In the genomic region with DNA sequence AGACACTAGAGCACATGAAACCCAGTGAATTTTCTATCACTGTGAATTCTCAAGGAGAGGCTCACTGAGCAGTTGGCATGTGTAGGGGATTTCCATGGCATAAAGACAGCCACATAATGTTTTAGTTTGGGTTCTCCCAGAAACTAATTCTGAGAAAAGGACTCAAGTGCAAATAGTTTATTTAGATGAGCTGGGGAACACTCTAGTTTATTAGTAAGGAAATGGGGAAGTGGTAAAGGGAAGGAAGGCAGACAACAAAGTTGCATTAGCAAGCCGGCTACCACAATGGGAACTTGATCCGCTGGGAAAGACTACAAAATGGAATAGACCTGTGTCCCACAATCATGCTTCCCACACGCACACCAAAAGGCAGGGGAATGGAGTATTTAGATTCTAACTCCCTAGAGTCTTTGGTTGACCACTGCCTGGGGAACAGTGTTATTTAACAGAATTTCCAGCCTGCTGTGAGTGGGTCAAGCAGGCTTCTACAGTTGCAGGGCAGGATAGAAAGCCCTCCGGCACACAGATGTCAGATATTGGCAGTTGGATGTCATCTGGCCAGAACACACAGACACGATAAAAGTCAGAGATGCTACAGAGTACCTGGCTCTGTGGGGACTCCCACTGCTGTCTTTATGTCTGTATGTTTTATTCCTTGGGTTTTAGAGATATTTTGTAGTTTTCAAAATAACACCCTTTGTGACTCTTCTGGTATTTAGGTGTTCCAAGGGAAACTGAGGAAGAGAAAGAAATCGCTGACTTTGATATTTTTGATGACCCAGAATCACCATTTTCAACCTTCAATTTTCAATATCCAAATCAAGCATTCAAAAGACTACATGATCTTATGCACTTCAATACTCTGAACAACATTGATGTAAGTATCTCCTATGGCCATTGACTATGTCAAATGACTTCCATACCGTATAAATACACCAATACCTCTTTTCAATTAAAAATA, we compare ENCODE assay signal across 14 cellular contexts.
A peak's percentile ranks its signal among the peaks of the same experiment; 100 is the strongest.
DNase-seq lines count a peak whose midpoint lies in the region; ATAC-seq and TF ChIP-seq lines count a peak whose summit lies in the region.
"Had no signal": no experiment of that assay in that cellular context is flagged by ENCODE, and none has a peak within 500 bp of the region (broad histone marks: within the 10 kb centered on the region; RNA-seq: fewer than 3 reads in every experiment).

No MANE protein-coding gene starts in this region.

- H3K4me2 ChIP-seq in SK-N-SH (no peak overlapping the region), mesenchymal stem cell (ENCODE audit: low read length, poor library complexity, severe bottlenecking) (no peak overlapping the region)

- no peak overlapping the region for H2BK15ac ChIP-seq in mesenchymal stem cell (ENCODE audit: low read depth, poor library complexity, severe bottlenecking)

- no peak overlapping the region for H3K18ac ChIP-seq in mesenchymal stem cell (ENCODE audit: low read depth in 1 of 2, low read length in 2 of 2)

- H4K20me1 ChIP-seq in SK-N-SH (ENCODE audit: insufficient read depth): no peaks in the 10 kb centered on the region

- H3K27me3 ChIP-seq in SK-N-SH (ENCODE audit: insufficient read depth): no peaks in the 10 kb centered on the region
- no peaks in the 10 kb centered on the region for H3K27me3 ChIP-seq in upper lobe of right lung
- H3K27me3 ChIP-seq in mesenchymal stem cell (ENCODE audit: control insufficient read depth in 1 of 2, insufficient read depth in 1 of 2, low read length in 2 of 2): no peaks in the 10 kb centered on the region
- H3K27me3 ChIP-seq: testis had no signal

- H4K8ac ChIP-seq in mesenchymal stem cell (ENCODE audit: low read length): no peak overlapping the region

- H2AFZ ChIP-seq in SK-N-SH (ENCODE audit: low read depth): no peak overlapping the region
- H2AFZ ChIP-seq in mesenchymal stem cell (ENCODE audit: low read depth, low read length): no peak overlapping the region

- H2BK12ac ChIP-seq in mesenchymal stem cell (ENCODE audit: low read length in 2 of 2): no peak overlapping the region

- H4K91ac ChIP-seq in mesenchymal stem cell (ENCODE audit: low read length): no peak overlapping the region

- H3K36me3 ChIP-seq in SK-N-SH (replicated peaks in 1 of 2; ENCODE audit: control insufficient read depth in 1 of 2, insufficient read depth in 2 of 2, low read length in 1 of 2) (no peaks in the 10 kb centered on the region), upper lobe of right lung (peaks cover 5% of the 10 kb centered on the region), mesenchymal stem cell (ENCODE audit: control insufficient read depth in 1 of 2, insufficient read depth in 2 of 2, low read depth in 1 of 2, low read length in 2 of 2) (no peaks in the 10 kb centered on the region)

- ATAC-seq in SK-N-SH treated with all-trans-retinoic acid at 6 μM for 48 hours (no peak), upper lobe of right lung (peak; percentile 85)
- ATAC-seq: activated T-cell treated with anti-CD3 and anti-CD28 coated beads, Interleukin-2, amount 50 U/mL, for 4 hours had no signal

- H2BK5ac ChIP-seq in mesenchymal stem cell (ENCODE audit: low read depth, low read length, poor library complexity, severe bottlenecking): no peak overlapping the region

- H3K23ac ChIP-seq in mesenchymal stem cell (ENCODE audit: low read length in 2 of 2): no peak overlapping the region

- TF ChIP-seq CTCF in SK-N-SH (IDR thresholded peaks at IDR 0.05) (no peak), upper lobe of right lung (IDR thresholded peaks at IDR 0.05) (no peak)

- no peak overlapping the region for H3K14ac ChIP-seq in mesenchymal stem cell (ENCODE audit: low read length in 2 of 2)

- POLR2A ChIA-PET in SK-N-SH (lab: Yijun Ruan, JAX): no interaction called here

- H3K27ac ChIP-seq in SK-N-SH (ENCODE audit: low read depth in 2 of 2, low read length in 1 of 2) (peak overlapping the region in 1 of 2 experiments; percentile 15; a peak in 1 of 4 replicates), upper lobe of right lung (no peak overlapping the region), mesenchymal stem cell (ENCODE audit: low read length, poor library complexity, severe bottlenecking) (no peak overlapping the region)
- H3K27ac ChIP-seq: 22Rv1, SK-N-MC, testis had no signal

- H3K4me1 ChIP-seq in SK-N-SH (ENCODE audit: control insufficient read depth in 1 of 2, insufficient read depth in 2 of 2, low read depth in 1 of 2, low read length in 1 of 2) (peaks cover 16 to 23% of the 10 kb centered on the region in 2 experiments; a peak in 3 of 4 replicates), upper lobe of right lung (peaks cover 16% of the 10 kb centered on the region), mesenchymal stem cell (ENCODE audit: control insufficient read depth, insufficient read depth, low read depth, low read length) (no peaks in the 10 kb centered on the region)

- no peak overlapping the region for H3K4ac ChIP-seq in mesenchymal stem cell (ENCODE audit: low read depth in 1 of 2, low read length in 2 of 2)

- H3F3A ChIP-seq in SK-N-SH (replicated peaks; ENCODE audit: insufficient read depth): peaks cover 8% of the 10 kb centered on the region

- no peaks in the 10 kb centered on the region for H3K79me2 ChIP-seq in SK-N-SH (ENCODE audit: insufficient read depth)

- H3K9me3 ChIP-seq in SK-N-SH (no peaks in the 10 kb centered on the region), upper lobe of right lung (no peaks in the 10 kb centered on the region), mesenchymal stem cell (ENCODE audit: control insufficient read depth, low read length) (no peaks in the 10 kb centered on the region)
- H3K9me3 ChIP-seq: testis had no signal

- TF ChIP-seq EP300 in SK-N-SH (IDR thresholded peaks at IDR 0.05; ENCODE audit: borderline replicate concordance in 1 of 2, low read depth in 1 of 2, low read length in 1 of 2): no peak

- intact Hi-C loops in upper lobe of right lung (cut with DNase I): no loop called here

- WGBS in SK-N-SH (ENCODE audit: low lambda C conversion rate): 81% methylated on average over 7 of the region's 7 CpGs
- WGBS in mesenchymal stem cell: 84% methylated on average over 6 of the region's 7 CpGs

- H3K4me3 ChIP-seq in SK-N-SH (ENCODE audit: low read depth in 2 of 2, low read length in 1 of 2) (no peak overlapping the region), upper lobe of right lung (no peak overlapping the region), mesenchymal stem cell (ENCODE audit: insufficient read depth in 1 of 2, low read depth in 1 of 2, low read length in 2 of 2) (no peak overlapping the region)
- H3K4me3 ChIP-seq: SK-N-MC, testis had no signal

- CTCF ChIA-PET in SK-N-SH (lab: Yijun Ruan, JAX): interaction anchor here (0.6 kb wide), 1 partner anchor 59 kb away, joined by 3 read pairs; no protein-coding TSS in a partner anchor

- no peaks in the 10 kb centered on the region for H3K9me2 ChIP-seq in SK-N-SH

- TF ChIP-seq RAD21 in SK-N-SH (IDR thresholded peaks at IDR 0.05; ENCODE audit: low read length): no peak

- DNase-seq in SK-N-SH (peak; percentile 4), OCI-M1 (lab: John Stamatoyannopoulos, UW) (peak; percentile 63), globus pallidus (ENCODE audit: low spot score) (peak; percentile 26), upper lobe of right lung (no peak), SHP77 treated with DMSO at 0.1 percent for 48 hours (lab: John Stamatoyannopoulos, UW) (no peak), mesenchymal stem cell (no peak)
- no peak for DNase-seq in activated CD8-positive, alpha-beta memory T cell treated with anti-CD3 and anti-CD28 coated beads for 24 hours
- DNase-seq: activated T-cell treated with anti-CD3 and anti-CD28 coated beads, Interleukin-2, amount 50 U/mL, for 4 hours; NCI-H2029 treated with DMSO at 0.1 percent for 48 hours; stimulated activated CD4-positive, alpha-beta T cell treated with anti-CD3 and anti-CD28 coated beads, Interleukin-12 subunit alpha, Interleukin-12 subunit beta, amount 100 ng/mL, for 4 hours; testis had no signal

- no peak overlapping the region for H3K9ac ChIP-seq in SK-N-SH
- no peak overlapping the region for H3K9ac ChIP-seq in mesenchymal stem cell (ENCODE audit: low read length)

- no peak overlapping the region for H2BK120ac ChIP-seq in mesenchymal stem cell (ENCODE audit: low read depth, low read length)

- no peaks in the 10 kb centered on the region for H3K79me1 ChIP-seq in mesenchymal stem cell (replicated peaks; ENCODE audit: low read length, poor library complexity, severe bottlenecking)

- H2AK5ac ChIP-seq in mesenchymal stem cell (ENCODE audit: low read length, severe bottlenecking): no peak overlapping the region

TF ChIP-seq in SK-N-SH, 30 proteins besides CTCF, POLR2A, EP300 and RAD21 (continues in another document):
- no peak for TF ChIP-seq FOSL2 (IDR thresholded peaks at IDR 0.05; ENCODE audit: borderline replicate concordance, low read depth)
- TF ChIP-seq, protein P1, sequence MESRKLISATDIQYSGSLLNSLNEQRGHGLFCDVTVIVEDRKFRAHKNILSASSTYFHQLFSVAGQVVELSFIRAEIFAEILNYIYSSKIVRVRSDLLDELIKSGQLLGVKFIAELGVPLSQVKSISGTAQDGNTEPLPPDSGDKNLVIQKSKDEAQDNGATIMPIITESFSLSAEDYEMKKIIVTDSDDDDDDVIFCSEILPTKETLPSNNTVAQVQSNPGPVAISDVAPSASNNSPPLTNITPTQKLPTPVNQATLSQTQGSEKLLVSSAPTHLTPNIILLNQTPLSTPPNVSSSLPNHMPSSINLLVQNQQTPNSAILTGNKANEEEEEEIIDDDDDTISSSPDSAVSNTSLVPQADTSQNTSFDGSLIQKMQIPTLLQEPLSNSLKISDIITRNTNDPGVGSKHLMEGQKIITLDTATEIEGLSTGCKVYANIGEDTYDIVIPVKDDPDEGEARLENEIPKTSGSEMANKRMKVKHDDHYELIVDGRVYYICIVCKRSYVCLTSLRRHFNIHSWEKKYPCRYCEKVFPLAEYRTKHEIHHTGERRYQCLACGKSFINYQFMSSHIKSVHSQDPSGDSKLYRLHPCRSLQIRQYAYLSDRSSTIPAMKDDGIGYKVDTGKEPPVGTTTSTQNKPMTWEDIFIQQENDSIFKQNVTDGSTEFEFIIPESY (IDR thresholded peaks at IDR 0.05; ENCODE audit: borderline replicate concordance, low read depth): no peak

TF ChIP-seq in SK-N-SH treated with all-trans-retinoic acid at 6 μM for 48 hours, 23 proteins besides CTCF, POLR2A, EP300 and RAD21 (continues in another document):
- TF ChIP-seq CSDC2 (CRISPR knock-in tag; IDR thresholded peaks at IDR 0.05) (no peak), OSR1 (CRISPR knock-in tag; IDR thresholded peaks at IDR 0.05) (no peak), GLIS3 (CRISPR knock-in tag; IDR thresholded peaks at IDR 0.05) (no peak), ARNTL (CRISPR knock-in tag; IDR thresholded peaks at IDR 0.05; ENCODE audit: borderline replicate concordance, low read depth) (no peak)

Comparison
In these comparisons a context has a peak if more than half of its experiments do, and no peak if none do; other contexts are left out.
1. DNase-seq: peak in SK-N-SH (single experiment), OCI-M1 (single experiment) and globus pallidus (single experiment); none in upper lobe of right lung (single experiment), SHP77 treated with DMSO at 0.1 percent for 48 hours (single experiment), mesenchymal stem cell (single experiment) and activated CD8-positive, alpha-beta memory T cell treated with anti-CD3 and anti-CD28 coated beads for 24 hours (single experiment).